7 cellular contexts compared by ENCODE assay signal in the genomic region with DNA sequence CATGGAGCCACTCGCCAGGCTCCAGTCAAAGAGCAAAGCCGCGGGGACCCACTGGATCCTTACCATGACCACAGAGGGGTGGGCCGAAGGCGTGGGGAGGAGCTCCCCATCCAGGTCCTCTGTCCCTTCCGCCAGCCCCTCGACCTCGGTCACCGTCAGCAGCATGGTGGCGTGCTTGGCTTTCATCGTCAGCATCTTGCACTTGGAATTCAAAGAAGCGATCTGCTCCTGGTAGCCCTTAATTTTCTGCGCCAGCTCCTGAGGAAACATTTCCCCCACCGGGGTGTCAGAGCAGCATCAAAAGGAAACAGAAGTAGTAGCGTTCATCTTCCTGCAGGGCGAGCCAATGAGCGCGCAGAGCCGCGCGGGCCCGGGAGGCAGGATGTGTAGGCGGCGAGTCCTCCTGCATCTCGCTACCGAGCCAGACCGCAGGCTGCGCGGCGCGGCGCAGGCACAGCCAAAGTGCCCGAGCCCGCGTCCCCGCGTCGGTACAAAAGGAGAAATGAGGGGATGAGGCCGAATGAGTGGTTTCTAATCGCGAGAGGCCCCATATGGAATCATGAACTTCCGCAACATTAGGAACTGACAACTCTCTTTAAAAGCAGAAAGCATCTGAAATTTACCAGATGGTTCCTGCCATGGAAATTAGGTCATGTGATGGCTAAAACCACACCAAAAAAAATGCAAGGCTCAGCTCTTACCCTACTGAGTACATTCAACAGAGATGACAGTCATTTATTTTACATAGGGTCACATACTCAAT.
DNase-seq lines count a peak whose midpoint lies in the region; ATAC-seq and TF ChIP-seq lines count a peak whose summit lies in the region.

No MANE protein-coding gene starts in this region.

- H3K36me3 ChIP-seq in spleen: peaks cover 0 to 87% (median under 1%) of the 10 kb centered on the region in 6 donors

- H3K4me3 ChIP-seq in spleen: peak overlapping the region; percentile 62 to 83 (median 71)

- CTCF ChIA-PET in WTC11 (lab: Charles Lee): interaction anchor here (0.6 to 1.4 kb wide), 14 partner anchors 13 to 850 kb away, joined by 3 to 21 read pairs (median 3); a partner anchor contains a TSS

- ATAC-seq in GM18508 (IDR thresholded peaks at IDR 0.05; ENCODE audit: insufficient read depth, unreplicated experiment): peak; percentile 79
- ATAC-seq in HG02973 (IDR thresholded peaks at IDR 0.05; ENCODE audit: unreplicated experiment): peak; percentile 92
- peak; percentile 98 for ATAC-seq in WTC11

- intact Hi-C loops in spleen (cut with DNase I; ENCODE audit: low total_unique reads): no loop called here

- H3K36me3 Mint-ChIP-seq in WTC11: no peaks in the 10 kb centered on the region

- DNase-seq in NCI-H2196 (lab: John Stamatoyannopoulos, UW; ENCODE audit: unreplicated experiment): peak; percentile 90
- peak; percentile 88 for DNase-seq in WTC11 (ENCODE audit: low spot score)
- DNase-seq in caudate nucleus (lab: John Stamatoyannopoulos, UW): peak in 60 of 61 donors; percentile 31 to 95 (median 86)
- DNase-seq in iris pigment epithelial cell (ENCODE audit: low read depth): peak; percentile 94
- DNase-seq in spleen: peak; percentile 97

- no peaks in the 10 kb centered on the region for H3K9me3 ChIP-seq in spleen

- H3K9me3 Mint-ChIP-seq in WTC11: no peaks in the 10 kb centered on the region

- POLR2A ChIA-PET in WTC11 (lab: Charles Lee): interaction anchor here (1.5 kb wide), 1 partner anchor 14 kb away, joined by 4 read pairs; no protein-coding TSS in a partner anchor

- H3K27ac Mint-ChIP-seq in WTC11: peak overlapping the region; percentile 93

- TF ChIP-seq CTCF in WTC11 (IDR thresholded peaks at IDR 0.05): peak; percentile 49; the same call in 1 of the 2 replicates
- peak; percentile 54 to 78 (median 69) for TF ChIP-seq CTCF in spleen (IDR thresholded peaks at IDR 0.05 in 8 of 11, conservative IDR thresholded peaks at IDR 0.05 in 3 of 11)

- H3K27ac ChIP-seq in caudate nucleus (ENCODE audit: low read depth, low read length) (peak overlapping the region; percentile 94), spleen (peak overlapping the region; percentile 83 to 93 (median 89))

- H3K4me3 Mint-ChIP-seq in WTC11: peak overlapping the region; percentile 95

- H3K4me1 Mint-ChIP-seq in WTC11: peaks cover 34% of the 10 kb centered on the region

- H3K27me3 Mint-ChIP-seq in WTC11 (ENCODE audit: low read depth): no peaks in the 10 kb centered on the region

- no peaks in the 10 kb centered on the region for H3K27me3 ChIP-seq in spleen (replicated peaks in 1 of 7)

- peaks cover 19 to 62% (median 47%) of the 10 kb centered on the region in 6 donors for H3K4me1 ChIP-seq in spleen

- peak in 1 of 3 donors; percentile 64 for TF ChIP-seq POLR2A in spleen (IDR thresholded peaks at IDR 0.05)

- WGBS in spleen, 5 donors: 0 to 1% (median 1%) methylated on average over 41 to 42 of the region's 42 CpGs

TF ChIP-seq in WTC11, 78 proteins besides CTCF, POLR2A, EP300 and RAD21:
- TF ChIP-seq ZNF416 (CRISPR knock-in tag; IDR thresholded peaks at IDR 0.05): no peak
- TF ChIP-seq, protein P1, sequence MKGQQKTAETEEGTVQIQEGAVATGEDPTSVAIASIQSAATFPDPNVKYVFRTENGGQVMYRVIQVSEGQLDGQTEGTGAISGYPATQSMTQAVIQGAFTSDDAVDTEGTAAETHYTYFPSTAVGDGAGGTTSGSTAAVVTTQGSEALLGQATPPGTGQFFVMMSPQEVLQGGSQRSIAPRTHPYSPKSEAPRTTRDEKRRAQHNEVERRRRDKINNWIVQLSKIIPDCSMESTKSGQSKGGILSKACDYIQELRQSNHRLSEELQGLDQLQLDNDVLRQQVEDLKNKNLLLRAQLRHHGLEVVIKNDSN (CRISPR knock-in tag; IDR thresholded peaks at IDR 0.05): peak; percentile 51; the same call in 1 of the 2 replicates
- TF ChIP-seq, protein P2, sequence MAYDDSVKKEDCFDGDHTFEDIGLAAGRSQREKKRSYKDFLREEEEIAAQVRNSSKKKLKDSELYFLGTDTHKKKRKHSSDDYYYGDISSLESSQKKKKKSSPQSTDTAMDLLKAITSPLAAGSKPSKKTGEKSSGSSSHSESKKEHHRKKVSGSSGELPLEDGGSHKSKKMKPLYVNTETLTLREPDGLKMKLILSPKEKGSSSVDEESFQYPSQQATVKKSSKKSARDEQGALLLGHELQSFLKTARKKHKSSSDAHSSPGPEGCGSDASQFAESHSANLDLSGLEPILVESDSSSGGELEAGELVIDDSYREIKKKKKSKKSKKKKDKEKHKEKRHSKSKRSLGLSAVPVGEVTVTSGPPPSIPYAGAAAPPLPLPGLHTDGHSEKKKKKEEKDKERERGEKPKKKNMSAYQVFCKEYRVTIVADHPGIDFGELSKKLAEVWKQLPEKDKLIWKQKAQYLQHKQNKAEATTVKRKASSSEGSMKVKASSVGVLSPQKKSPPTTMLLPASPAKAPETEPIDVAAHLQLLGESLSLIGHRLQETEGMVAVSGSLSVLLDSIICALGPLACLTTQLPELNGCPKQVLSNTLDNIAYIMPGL (CRISPR knock-in tag; IDR thresholded peaks at IDR 0.05): peak; percentile 94
- TF ChIP-seq ZNF423 (CRISPR knock-in tag; IDR thresholded peaks at IDR 0.05): no peak
- TF ChIP-seq, protein P3, sequence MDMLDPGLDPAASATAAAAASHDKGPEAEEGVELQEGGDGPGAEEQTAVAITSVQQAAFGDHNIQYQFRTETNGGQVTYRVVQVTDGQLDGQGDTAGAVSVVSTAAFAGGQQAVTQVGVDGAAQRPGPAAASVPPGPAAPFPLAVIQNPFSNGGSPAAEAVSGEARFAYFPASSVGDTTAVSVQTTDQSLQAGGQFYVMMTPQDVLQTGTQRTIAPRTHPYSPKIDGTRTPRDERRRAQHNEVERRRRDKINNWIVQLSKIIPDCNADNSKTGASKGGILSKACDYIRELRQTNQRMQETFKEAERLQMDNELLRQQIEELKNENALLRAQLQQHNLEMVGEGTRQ (CRISPR knock-in tag; IDR thresholded peaks at IDR 0.05): peak; percentile 80
- TF ChIP-seq NFYB (CRISPR knock-in tag; conservative IDR thresholded peaks at IDR 0.05; ENCODE audit: low read depth): peak; percentile 44; the same call in 1 of the 2 replicates
- TF ChIP-seq GABPB1 (CRISPR knock-in tag; IDR thresholded peaks at IDR 0.05): peak; percentile 44; the same call in 1 of the 2 replicates
- peak; percentile 34; the same call in 1 of the 2 replicates for TF ChIP-seq CREM (CRISPR knock-in tag; IDR thresholded peaks at IDR 0.05)
- TF ChIP-seq, protein P4, sequence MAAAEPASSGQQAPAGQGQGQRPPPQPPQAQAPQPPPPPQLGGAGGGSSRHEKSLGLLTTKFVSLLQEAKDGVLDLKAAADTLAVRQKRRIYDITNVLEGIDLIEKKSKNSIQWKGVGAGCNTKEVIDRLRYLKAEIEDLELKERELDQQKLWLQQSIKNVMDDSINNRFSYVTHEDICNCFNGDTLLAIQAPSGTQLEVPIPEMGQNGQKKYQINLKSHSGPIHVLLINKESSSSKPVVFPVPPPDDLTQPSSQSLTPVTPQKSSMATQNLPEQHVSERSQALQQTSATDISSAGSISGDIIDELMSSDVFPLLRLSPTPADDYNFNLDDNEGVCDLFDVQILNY (CRISPR knock-in tag; IDR thresholded peaks at IDR 0.05): 0 out of 2 replicates have a peak, but pooled peaks have one; percentile 68
- TF ChIP-seq GRHL2 (CRISPR knock-in tag; IDR thresholded peaks at IDR 0.05; ENCODE audit: insufficient replicate concordance, severe bottlenecking): no peak
TF ChIP-seq in WTC11: peak in this region for 7.

Comparison
In these comparisons a context has a peak if more than half of its experiments do, and no peak if none do; other contexts are left out.
1. Peak in every context shown above with its lines: DNase-seq, ATAC-seq, H3K4me3 ChIP-seq and H3K27ac ChIP-seq.